ENCODE assay signal across 9 cellular contexts in the genomic region with DNA sequence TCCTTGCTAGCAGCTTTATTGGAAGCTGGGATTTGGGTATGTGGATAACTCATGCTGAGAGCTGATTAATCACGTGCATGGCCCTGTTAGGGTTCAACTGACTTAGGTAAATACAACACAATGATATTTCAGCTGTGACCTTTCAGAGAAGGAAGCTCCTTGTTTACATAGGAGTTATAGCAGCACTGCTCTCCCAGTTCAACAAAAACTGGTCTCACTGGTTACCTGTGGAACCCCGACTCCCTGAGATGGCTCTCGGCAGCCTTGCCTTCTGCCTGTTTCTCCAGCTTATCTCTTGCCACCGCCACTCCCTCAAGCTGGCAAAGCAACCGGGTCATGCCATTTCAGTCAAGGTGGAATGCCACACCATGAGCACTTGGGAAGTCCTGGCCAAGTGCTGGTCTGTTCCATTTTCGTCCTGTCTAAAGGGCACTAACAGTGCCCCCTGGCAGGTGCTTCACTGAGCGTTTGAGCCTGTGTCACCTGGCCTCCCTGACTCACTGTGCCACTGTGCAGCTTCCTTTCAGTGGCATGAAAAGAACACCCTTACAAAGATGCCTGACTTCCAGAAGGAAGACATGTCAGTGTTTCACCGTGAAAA. TPM values are rescaled to one million over a fixed set of nuclear protein-coding genes. Genes with fewer than 3 reads are reported as not detected.
DNase-seq lines count a peak whose midpoint lies in the region; ATAC-seq and TF ChIP-seq lines count a peak whose summit lies in the region.
"Had no signal": no experiment of that assay in that cellular context is flagged by ENCODE, and none has a peak within 500 bp of the region (broad histone marks: within the 10 kb centered on the region; RNA-seq: fewer than 3 reads in every experiment).

No MANE protein-coding gene starts in this region.

- no peak overlapping the region for H2BK5ac ChIP-seq in H9 (ENCODE audit: insufficient read length, low read length)

- H4K20me1 ChIP-seq in H9 (ENCODE audit: control insufficient read depth, insufficient read depth, insufficient read length), result no peaks in the 10 kb centered on the region

- DNase-seq in H9 (no peak), NCI-H526 treated with DMSO at 0.1 percent for 48 hours (lab: John Stamatoyannopoulos, UW) (peak; percentile 77), prostate gland (ENCODE audit: low spot score) (peak; percentile 69), NCI-H187 treated with DMSO at 0.1 percent for 48 hours (lab: John Stamatoyannopoulos, UW) (no peak), glutamatergic neuron (no peak), hippocampal formation (lab: John Stamatoyannopoulos, UW) (no peak)
- no peak for DNase-seq in CD8-positive, alpha-beta T cell

- H2BK12ac ChIP-seq in H9 (ENCODE audit: insufficient read length, low read depth, low read length), result no peak overlapping the region

- no peak overlapping the region for H2AK5ac ChIP-seq in H9 (ENCODE audit: insufficient read length, low read length)

- no peak overlapping the region for H3K23ac ChIP-seq in H9 (ENCODE audit: insufficient read length, low read depth, low read length)

- H3K27me3 Mint-ChIP-seq in H9 (ENCODE audit: low read depth), result no peaks in the 10 kb centered on the region
- H3K27me3 Mint-ChIP-seq in CD8-positive, alpha-beta T cell (ENCODE audit: low read depth), result no peaks in the 10 kb centered on the region
- H3K27me3 Mint-ChIP-seq in glutamatergic neuron (ENCODE audit: unreplicated experiment), result peaks cover 3% of the 10 kb centered on the region

- no peaks in the 10 kb centered on the region for H3K36me3 ChIP-seq in prostate gland
- no peaks in the 10 kb centered on the region for H3K36me3 ChIP-seq in CD8-positive, alpha-beta T cell (ENCODE audit: insufficient read depth, low read length)
- H3K36me3 ChIP-seq: adrenal gland had no signal

- no peak overlapping the region for H3K14ac ChIP-seq in H9 (ENCODE audit: insufficient read depth, low read length)

- H3T11ph ChIP-seq in H9 (ENCODE audit: low read length), result no peak overlapping the region

- no peak overlapping the region for H3K4me2 ChIP-seq in H9 (ENCODE audit: insufficient read depth, insufficient read length, low read length)

- H3K27me3 ChIP-seq in H9 (ENCODE audit: insufficient read depth, low read length) (no peaks in the 10 kb centered on the region), prostate gland (replicated peaks; ENCODE audit: insufficient read depth) (no peaks in the 10 kb centered on the region)
- H3K27me3 ChIP-seq in CD8-positive, alpha-beta T cell (ENCODE audit: insufficient read depth, low read length), result no peaks in the 10 kb centered on the region
- H3K27me3 ChIP-seq: adrenal gland had no signal

- H3K4ac ChIP-seq in H9 (ENCODE audit: low read depth, low read length), result no peak overlapping the region

- H3K36me3 Mint-ChIP-seq in H9 (ENCODE audit: insufficient read depth in 1 of 3, low read depth in 3 of 3) (peaks cover 0 to 2% (median 0%) of the 10 kb centered on the region in 3 experiments; a peak in 1 of 7 replicates), glutamatergic neuron (ENCODE audit: unreplicated experiment) (no peaks in the 10 kb centered on the region)
- peaks cover 27% of the 10 kb centered on the region for H3K36me3 Mint-ChIP-seq in CD8-positive, alpha-beta T cell

- WGBS in H9 (ENCODE audit: extremely low coverage, insufficient read length, low lambda C conversion rate), result no CpG with 5 or more reads among the region's 8 CpGs
- 45% methylated on average over 8 of the region's 8 CpGs for WGBS in prostate gland

- no peak overlapping the region for H2BK120ac ChIP-seq in H9 (ENCODE audit: low read depth, low read length, poor library complexity, severe bottlenecking)

- H3K27ac Mint-ChIP-seq in H9 (peak overlapping the region; percentile 6 to 85 (median 67); a peak in 4 of 7 replicates), glutamatergic neuron (ENCODE audit: unreplicated experiment) (no peak overlapping the region)
- H3K27ac Mint-ChIP-seq in CD8-positive, alpha-beta T cell, result no peak overlapping the region

- CTCF ChIA-PET in CD8-positive, alpha-beta T cell (lab: Charles Lee), result interaction anchor here (0.8 to 1.0 kb wide), 2 partner anchors 22 to 47 kb away, joined by 6 read pairs; no protein-coding TSS in a partner anchor

- H3K9me3 ChIP-seq in H9 (ENCODE audit: control insufficient read depth, low read depth, low read length) (no peaks in the 10 kb centered on the region), prostate gland (no peaks in the 10 kb centered on the region)
- H3K9me3 ChIP-seq in CD8-positive, alpha-beta T cell (ENCODE audit: low read length), result no peaks in the 10 kb centered on the region
- H3K9me3 ChIP-seq: adrenal gland had no signal

- no peak overlapping the region for H4K5ac ChIP-seq in H9 (ENCODE audit: insufficient read length, low read depth, low read length)

- no peak for TF ChIP-seq POLR2A in prostate gland (IDR thresholded peaks at IDR 0.05)

- no peaks in the 10 kb centered on the region for H3K79me1 ChIP-seq in H9 (ENCODE audit: insufficient read depth, low read depth, low read length, poor library complexity, severe bottlenecking)

- H3K27ac ChIP-seq in H9 (ENCODE audit: insufficient read length, low read depth, low read length), result no peak overlapping the region
- H3K27ac ChIP-seq in prostate gland, result peak overlapping the region; percentile 71 to 74
- H3K27ac ChIP-seq in CD8-positive, alpha-beta T cell (ENCODE audit: low read depth, low read length), result no peak overlapping the region
- H3K27ac ChIP-seq: adrenal gland had no signal

- H3K4me1 ChIP-seq in H9 (ENCODE audit: insufficient read depth, low read length) (no peaks in the 10 kb centered on the region; the same call in 1 of the 2 replicates), prostate gland (replicated peaks) (peaks cover 10% of the 10 kb centered on the region)
- H3K4me1 ChIP-seq in CD8-positive, alpha-beta T cell (ENCODE audit: insufficient read depth, low read length), result no peaks in the 10 kb centered on the region
- H3K4me1 ChIP-seq: adrenal gland had no signal

- no peak overlapping the region for H4K8ac ChIP-seq in H9 (replicated peaks; ENCODE audit: insufficient read length, low read depth, low read length)

- no peak overlapping the region for H2BK15ac ChIP-seq in H9 (ENCODE audit: low read depth, low read length)

- H3K9ac ChIP-seq in H9 (ENCODE audit: extremely low read depth, insufficient read length, low read length), result no peak overlapping the region

- no peak overlapping the region for H3K56ac ChIP-seq in H9 (ENCODE audit: insufficient read length, low read depth, low read length)

- H4K91ac ChIP-seq in H9 (ENCODE audit: insufficient read length, low read depth, low read length), result no peak overlapping the region

- H3K4me3 Mint-ChIP-seq in H9, result no peak overlapping the region
- H3K4me3 Mint-ChIP-seq in CD8-positive, alpha-beta T cell, result no peak overlapping the region
- H3K4me3 Mint-ChIP-seq in glutamatergic neuron (ENCODE audit: unreplicated experiment), result no peak overlapping the region

- H3K9me3 Mint-ChIP-seq in H9 (no peaks in the 10 kb centered on the region), glutamatergic neuron (ENCODE audit: unreplicated experiment) (no peaks in the 10 kb centered on the region)
- H3K9me3 Mint-ChIP-seq in CD8-positive, alpha-beta T cell, result no peaks in the 10 kb centered on the region

- H3K4me1 Mint-ChIP-seq in H9, result peaks cover 19 to 23% of the 10 kb centered on the region in 2 experiments
- peaks cover 10% of the 10 kb centered on the region for H3K4me1 Mint-ChIP-seq in CD8-positive, alpha-beta T cell (ENCODE audit: low read depth)
- no peaks in the 10 kb centered on the region for H3K4me1 Mint-ChIP-seq in glutamatergic neuron (ENCODE audit: low read depth, unreplicated experiment)

- POLR2A ChIA-PET in CD8-positive, alpha-beta T cell (lab: Charles Lee), result interaction anchor here (0.8 kb wide), 1 partner anchor 1220 kb away, joined by 4 read pairs; no protein-coding TSS in a partner anchor

- no peaks in the 10 kb centered on the region for H3K79me2 ChIP-seq in H9 (ENCODE audit: insufficient read depth, low read length)

- no peak overlapping the region for H3K4me3 ChIP-seq in prostate gland
- H3K4me3 ChIP-seq in CD8-positive, alpha-beta T cell (ENCODE audit: low read depth, low read length), result no peak overlapping the region
- H3K4me3 ChIP-seq: adrenal gland had no signal

- peak; percentile 93 for ATAC-seq in esophagus mucosa
- ATAC-seq in CD8-positive, alpha-beta T cell, result no peak

- H3K18ac ChIP-seq in H9 (ENCODE audit: insufficient read length, low read depth, low read length), result no peak overlapping the region

- no peak overlapping the region for H2BK20ac ChIP-seq in H9 (ENCODE audit: low read depth, low read length, poor library complexity, severe bottlenecking)

- no peak overlapping the region for H2AFZ ChIP-seq in H9 (ENCODE audit: low read length)

- no peak for TF ChIP-seq CTCF in H9 (conservative IDR thresholded peaks at IDR 0.05)
- peak in 1 of 4 experiments; percentile 7 for TF ChIP-seq CTCF in prostate gland (IDR thresholded peaks at IDR 0.05)
- no peak for TF ChIP-seq CTCF in CD8-positive, alpha-beta T cell (IDR thresholded peaks at IDR 0.05)
- no peak for TF ChIP-seq CTCF in glutamatergic neuron (IDR thresholded peaks at IDR 0.05; ENCODE audit: partially characterized antibody, unreplicated experiment)

- H3K23me2 ChIP-seq in H9 (ENCODE audit: insufficient read length, low read depth, low read length, poor library complexity, severe bottlenecking), result no peaks in the 10 kb centered on the region

- intact Hi-C loops in prostate gland (cut with DNase I), result no loop called here
- intact Hi-C loops in CD8-positive, alpha-beta T cell (cut with DNase I, micrococcal nuclease), result no loop called here

RNA-seq across cellular contexts. Expression of a gene that starts 31.6 kb away (rescaled TPM):
- total RNA-seq in H9 (2021), result 8.7 and 10.0 TPM in 2 replicates
- 23.8 TPM for total RNA-seq in esophagus mucosa
- 10 to 100 TPM; 28.4 to 93.3 TPM for total RNA-seq in prostate gland
- 10 to 100 TPM in 1 of 2 experiments, 1 to 10 TPM in 1; 9.4 to 12.1 TPM for total RNA-seq in CD8-positive, alpha-beta T cell
- total RNA-seq in glutamatergic neuron (ENCODE audit: unreplicated experiment), result 37.8 TPM

RNA-seq across cellular contexts. Expression of a gene that starts 53.3 kb away (rescaled TPM):
- 1.9 and 2.4 TPM in 2 replicates for total RNA-seq in H9 (2021)
- total RNA-seq in esophagus mucosa, result 33.7 TPM
- total RNA-seq in prostate gland, result 10 to 100 TPM; 18.5 to 41.2 TPM
- 1 to 10 TPM; 1.8 to 2.9 TPM for total RNA-seq in CD8-positive, alpha-beta T cell
- not detected for total RNA-seq in glutamatergic neuron (ENCODE audit: unreplicated experiment)

Comparison
In these comparisons a context has a peak if more than half of its experiments do, and no peak if none do; other contexts are left out.
1. DNase-seq: peak in NCI-H526 treated with DMSO at 0.1 percent for 48 hours (single experiment) and prostate gland (single experiment); none in H9 (single experiment), NCI-H187 treated with DMSO at 0.1 percent for 48 hours (single experiment), CD8-positive, alpha-beta T cell (0 of 7), glutamatergic neuron (single experiment) and hippocampal formation (0 of 2).
2. H3K27ac ChIP-seq: peak in prostate gland (2 of 2); none in H9 (single experiment) and CD8-positive, alpha-beta T cell (single experiment).
3. H3K27ac Mint-ChIP-seq: peak in H9 (3 of 3); none in CD8-positive, alpha-beta T cell (single experiment) and glutamatergic neuron (single experiment).